8 cellular contexts compared by ENCODE assay signal in the genomic region with DNA sequence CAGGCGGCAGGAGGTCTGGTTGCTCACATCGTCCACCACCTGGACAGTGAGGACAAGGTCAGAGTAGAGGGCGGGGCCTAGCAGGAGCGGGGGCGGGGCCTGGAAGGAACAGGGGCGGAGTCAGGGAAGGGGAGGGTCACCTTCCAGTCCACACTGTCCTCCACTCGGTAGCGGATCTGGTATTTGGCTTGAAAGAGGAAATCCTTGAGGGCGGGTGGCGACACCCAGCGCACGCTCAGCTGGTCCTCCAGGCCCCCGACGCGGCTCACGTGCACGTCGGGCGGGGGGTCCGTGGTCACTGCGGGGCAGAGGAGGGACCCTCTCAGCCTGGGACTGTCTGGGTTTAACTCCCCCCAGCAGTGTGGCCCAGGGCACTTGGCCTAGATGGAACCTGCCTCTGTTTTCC. TPM values are rescaled to one million over a fixed set of nuclear protein-coding genes. Genes with fewer than 3 reads are reported as not detected.
DNase-seq lines count a peak whose midpoint lies in the region; ATAC-seq, FAIRE-seq and TF ChIP-seq lines count a peak whose summit lies in the region.

No MANE protein-coding gene starts in this region.

- H2AFZ ChIP-seq in K562 (ENCODE audit: low read depth, low read length) = peak overlapping the region; percentile 99

- FAIRE-seq in K562 (lab: Jason Lieb, UNC) = peak; percentile 99

- 0 out of 2 replicates have a peak overlapping the region, but pooled peaks have one; percentile 16 for H3K4me3 ChIP-seq in K562

- POLR2A ChIA-PET in K562 (lab: Yijun Ruan, JAX) = interaction anchor here (0.8 kb wide), 1 partner anchor 9 kb away, joined by 3 read pairs; no protein-coding TSS in a partner anchor

- no peak; the same call in 1 of the 2 replicates for TF ChIP-seq POLR2A in K562 (conservative IDR thresholded peaks at IDR 0.05)

- no peak for TF ChIP-seq EP300 in K562 (IDR thresholded peaks at IDR 0.05; ENCODE audit: low read length)

- H3K9me3 Mint-ChIP-seq in neural crest cell = no peaks in the 10 kb centered on the region

- TF ChIP-seq CTCF in K562 (IDR thresholded peaks at IDR 0.05 in 2 of 3, conservative IDR thresholded peaks at IDR 0.05 in 1 of 3; ENCODE audit: insufficient read depth in 2 of 3, low read depth in 1 of 3, low read length in 3 of 3) = peak in 2 of 3 experiments; percentile 16 to 22; a peak in 3 of 6 replicates
- TF ChIP-seq CTCF in neural crest cell (conservative IDR thresholded peaks at IDR 0.05) = no peak

- peak overlapping the region; percentile 77 for H3K4me2 ChIP-seq in K562 (ENCODE audit: insufficient read depth, low read length)

- DNase-seq in ELF-1 (ENCODE audit: low read depth, low spot score) (peak; percentile 80), NCI-H2029 treated with DMSO at 0.1 percent for 48 hours (lab: John Stamatoyannopoulos, UW) (peak; percentile 71), K562 (ENCODE audit: extremely low read depth in 1 of 4, low spot score in 3 of 4) (peak; percentile 92 to 95 (median 94)), neural crest cell (ENCODE audit: low read depth, low spot score) (no peak), NCI-H2107 (lab: John Stamatoyannopoulos, UW) (no peak), middle frontal gyrus (ENCODE audit: extremely low spot score, low spot score) (no peak)

- in situ Hi-C loops in K562 (cut with MboI) = no loop called here

- TF ChIP-seq RAD21 in K562 (CRISPR knock-in tag; conservative IDR thresholded peaks at IDR 0.05 in 1 of 2, IDR thresholded peaks at IDR 0.05 in 1 of 2) = peak in 1 of 2 experiments; percentile 32; a peak in 1 of 4 replicates

- no peaks in the 10 kb centered on the region for H3K79me2 ChIP-seq in K562 (ENCODE audit: control insufficient read depth, insufficient read depth, low read length)

- no peaks in the 10 kb centered on the region for H3K9me3 ChIP-seq in K562 (replicated peaks; ENCODE audit: control insufficient read depth, insufficient read depth, low read depth, low read length)

- no peak overlapping the region for H3K27ac Mint-ChIP-seq in neural crest cell (ENCODE audit: unreplicated experiment)

- WGBS in K562 (ENCODE audit: insufficient coverage, low coverage, missing lambda C conversion rate) = 2% methylated on average over 19 of the region's 21 CpGs

- H3K36me3 Mint-ChIP-seq in neural crest cell (ENCODE audit: low read depth) = no peaks in the 10 kb centered on the region

- H3K4me1 Mint-ChIP-seq in neural crest cell = peaks cover 18% of the 10 kb centered on the region

- BruUV-seq in K562 (replicated peaks; lab: Mats Ljungman, UMichigan) = no TSS peak

- peak overlapping the region; percentile 46 for H3K4me3 Mint-ChIP-seq in neural crest cell

- H3K27me3 Mint-ChIP-seq in neural crest cell (ENCODE audit: low read depth) = peaks cover 65% of the 10 kb centered on the region

- intact Hi-C loops in K562 (cut with micrococcal nuclease) = loop anchor here (10.0 kb wide), 1 partner anchor 248 kb away; no protein-coding TSS in a partner anchor

- H4K20me1 ChIP-seq in K562 (replicated peaks; ENCODE audit: control insufficient read depth, insufficient read depth, low read length) = no peaks in the 10 kb centered on the region

- H3K9ac ChIP-seq in K562 (ENCODE audit: insufficient read depth in 1 of 2, low read depth in 2 of 2, low read length in 2 of 2) = peak overlapping the region; percentile 49 to 89

- H3K27me3 ChIP-seq in K562 (ENCODE audit: control insufficient read depth in 2 of 2, insufficient read depth in 2 of 2, low read length in 2 of 2) = no peaks in the 10 kb centered on the region

- H3K4me1 ChIP-seq in K562 (replicated peaks in 1 of 2; ENCODE audit: control insufficient read depth in 2 of 2, insufficient read depth in 2 of 2, low read length in 2 of 2) = peaks cover 21 to 69% of the 10 kb centered on the region in 2 experiments

- CTCF ChIA-PET in K562 (lab: Yijun Ruan, JAX; ENCODE audit: low intra/inter-chr PET ratio) = no interaction called here

- H3K36me3 ChIP-seq in K562 (ENCODE audit: control insufficient read depth, insufficient read depth, low read length) = no peaks in the 10 kb centered on the region; the same call in 2 of the 3 replicates

- ATAC-seq in K562 (peak; percentile 92), HG02588 (IDR thresholded peaks at IDR 0.05; ENCODE audit: unreplicated experiment) (no peak), HG03565 (IDR thresholded peaks at IDR 0.05; ENCODE audit: unreplicated experiment) (no peak)

- H3K27ac ChIP-seq in K562 (ENCODE audit: extremely low read depth, low read depth, low read length) = peak overlapping the region; percentile 59; the same call in 2 of the 3 replicates

- H3K9me1 ChIP-seq in K562 (ENCODE audit: control insufficient read depth, insufficient read depth, low read length) = no peaks in the 10 kb centered on the region

RNA-seq across cellular contexts. Expression of a gene that starts 8.2 kb away (rescaled TPM):
- total RNA-seq in K562 (2011; cell fraction: chromatin; rRNA removed; ENCODE audit: low replicate concordance) = 18.7 and 60.0 TPM in 2 replicates
- 56.3 and 62.2 TPM in 2 replicates for total RNA-seq in K562 (2011; cell fraction: nucleolus; rRNA removed)
- total RNA-seq in K562 (2011; cell fraction: nucleoplasm; rRNA removed) = 43.5 and 57.0 TPM in 2 replicates
- total RNA-seq in K562 (2014; rRNA removed) = 118 and 136 TPM in 2 replicates
- 4.8 and 7.2 TPM in 2 replicates for total RNA-seq in K562 (2014; rRNA removed; fragmentation: Illumina TruSeq; extraction: Trizol)
- total RNA-seq in K562 (2015; rRNA removed; fragmentation: Illumina TruSeq; extraction: Trizol) = 17.4 and 17.7 TPM in 2 replicates
- 78.5 and 87.0 TPM in 2 replicates for total RNA-seq in K562 (2021)
- polyA plus RNA-seq in K562 (2011; rRNA removed) = 13.8 and 19.2 TPM in 2 replicates
- 34.7 and 78.2 TPM in 2 replicates for polyA plus RNA-seq in K562 (2011; cell fraction: cytosol; rRNA removed)
- 180 and 217 TPM in 2 replicates for polyA plus RNA-seq in K562 (2011; cell fraction: nucleus; rRNA removed)
- polyA plus RNA-seq in K562 (2012) = 58.6 and 65.4 TPM in 2 replicates
- polyA plus RNA-seq in K562 (2014; fragmentation: Illumina TruSeq; extraction: Trizol) = 5.7 and 8.4 TPM in 2 replicates
- polyA plus RNA-seq in K562 (2014; fragmentation: Nextera tagmentation; extraction: Ambion mirVana) = 1 to 10 TPM; 1.9 to 4.7 TPM
- 102 and 115 TPM in 2 replicates for polyA plus RNA-seq in K562 (2014; rRNA removed)
- polyA minus RNA-seq in K562 (2011; rRNA and poly(A)+ RNA removed) = 1.2 and 1.4 TPM in 2 replicates
- polyA minus RNA-seq in K562 (2011; cell fraction: cytosol; rRNA and poly(A)+ RNA removed) = 11.4 and 17.5 TPM in 2 replicates
- polyA minus RNA-seq in K562 (2011; cell fraction: nucleus; rRNA and poly(A)+ RNA removed) = 9.3 and 9.8 TPM in 2 replicates
- total RNA-seq in neural crest cell = 71.8 and 71.9 TPM in 2 replicates

RNA-seq across cellular contexts. Expression of a gene that starts 9.8 kb away (rescaled TPM):
- 2.2 TPM in 1 of 2 replicates, not detected in the other for total RNA-seq in K562 (2011; cell fraction: chromatin; rRNA removed; ENCODE audit: low replicate concordance)
- 0.79 and 2.8 TPM in 2 replicates for total RNA-seq in K562 (2011; cell fraction: nucleolus; rRNA removed)
- 1.1 and 1.8 TPM in 2 replicates for total RNA-seq in K562 (2011; cell fraction: nucleoplasm; rRNA removed)
- total RNA-seq in K562 (2014; rRNA removed) (2.9 and 5.2 TPM in 2 replicates), K562 (2014; rRNA removed; fragmentation: Illumina TruSeq; extraction: Trizol) (0.98 and 1.1 TPM in 2 replicates), K562 (2015; rRNA removed; fragmentation: Illumina TruSeq; extraction: Trizol) (1.5 and 1.6 TPM in 2 replicates), K562 (2021) (3.3 and 5.6 TPM in 2 replicates), neural crest cell (0.68 and 1.5 TPM in 2 replicates)
- polyA plus RNA-seq in K562 (2011; rRNA removed) (0.85 and 2.3 TPM in 2 replicates), K562 (2014; fragmentation: Illumina TruSeq; extraction: Trizol) (0.90 and 1.2 TPM in 2 replicates), K562 (2014; fragmentation: Nextera tagmentation; extraction: Ambion mirVana) (1 to 10 TPM; 1.7 to 1.8 TPM), K562 (2014; rRNA removed) (3.6 and 3.9 TPM in 2 replicates)
- polyA plus RNA-seq in K562 (2011; cell fraction: cytosol; rRNA removed) = 1.8 and 1.9 TPM in 2 replicates
- 1.1 and 3.9 TPM in 2 replicates for polyA plus RNA-seq in K562 (2011; cell fraction: nucleus; rRNA removed)
- 3.7 and 4.7 TPM in 2 replicates for polyA plus RNA-seq in K562 (2012)
- not detected in 2 replicates for polyA minus RNA-seq in K562 (2011; rRNA and poly(A)+ RNA removed)
- 4.5 TPM in 1 of 2 replicates, not detected in the other for polyA minus RNA-seq in K562 (2011; cell fraction: cytosol; rRNA and poly(A)+ RNA removed)
- 0.22 TPM in 1 of 2 replicates, not detected in the other for polyA minus RNA-seq in K562 (2011; cell fraction: nucleus; rRNA and poly(A)+ RNA removed)

RNA-seq across cellular contexts. Expression of a gene that starts 15.9 kb away (rescaled TPM):
- total RNA-seq in K562 (2011; cell fraction: chromatin; rRNA removed; ENCODE audit: low replicate concordance) = 0.23 TPM in 1 of 2 replicates, not detected in the other
- 0.33 TPM in 1 of 2 replicates, not detected in the other for total RNA-seq in K562 (2011; cell fraction: nucleolus; rRNA removed)
- total RNA-seq in K562 (2011; cell fraction: nucleoplasm; rRNA removed) = 1.7 TPM in 1 of 2 replicates, not detected in the other
- total RNA-seq in K562 (2014; rRNA removed) (not detected in 2 replicates), K562 (2014; rRNA removed; fragmentation: Illumina TruSeq; extraction: Trizol) (not detected in 2 replicates), K562 (2015; rRNA removed; fragmentation: Illumina TruSeq; extraction: Trizol) (not detected in 2 replicates), K562 (2021) (not detected in 2 replicates), neural crest cell (6.4 and 6.5 TPM in 2 replicates)
- polyA plus RNA-seq in K562 (2011; rRNA removed) (not detected in 2 replicates), K562 (2014; fragmentation: Illumina TruSeq; extraction: Trizol) (0.25 TPM in 1 of 2 replicates, not detected in the other), K562 (2014; fragmentation: Nextera tagmentation; extraction: Ambion mirVana) (not detected), K562 (2014; rRNA removed) (0.37 TPM in 1 of 2 replicates, not detected in the other)
- 0.18 TPM in 1 of 2 replicates, not detected in the other for polyA plus RNA-seq in K562 (2011; cell fraction: cytosol; rRNA removed)
- 0.47 and 1.00 TPM in 2 replicates for polyA plus RNA-seq in K562 (2011; cell fraction: nucleus; rRNA removed)
- 0.10 and 0.48 TPM in 2 replicates for polyA plus RNA-seq in K562 (2012)
- not detected in 2 replicates for polyA minus RNA-seq in K562 (2011; rRNA and poly(A)+ RNA removed)
- polyA minus RNA-seq in K562 (2011; cell fraction: cytosol; rRNA and poly(A)+ RNA removed) = not detected in 2 replicates
- not detected in 2 replicates for polyA minus RNA-seq in K562 (2011; cell fraction: nucleus; rRNA and poly(A)+ RNA removed)

RNA-seq across cellular contexts. Expression of a gene that starts 25.1 kb away (rescaled TPM):
- total RNA-seq in K562 (2011; cell fraction: chromatin; rRNA removed; ENCODE audit: low replicate concordance) = 157 and 351 TPM in 2 replicates
- total RNA-seq in K562 (2011; cell fraction: nucleolus; rRNA removed) = 427 and 474 TPM in 2 replicates
- total RNA-seq in K562 (2011; cell fraction: nucleoplasm; rRNA removed) = 616 and 1,019 TPM in 2 replicates
- total RNA-seq in K562 (2014; rRNA removed) = 1,110 and 1,524 TPM in 2 replicates
- 1,512 and 1,662 TPM in 2 replicates for total RNA-seq in K562 (2014; rRNA removed; fragmentation: Illumina TruSeq; extraction: Trizol)
- total RNA-seq in K562 (2015; rRNA removed; fragmentation: Illumina TruSeq; extraction: Trizol) = 1,433 and 1,470 TPM in 2 replicates
- 2,028 and 2,215 TPM in 2 replicates for total RNA-seq in K562 (2021)
- 1,733 and 2,197 TPM in 2 replicates for polyA plus RNA-seq in K562 (2011; rRNA removed)
- 4,493 and 4,718 TPM in 2 replicates for polyA plus RNA-seq in K562 (2011; cell fraction: cytosol; rRNA removed)
- 1,163 and 1,235 TPM in 2 replicates for polyA plus RNA-seq in K562 (2011; cell fraction: nucleus; rRNA removed)
- 2,878 and 4,513 TPM in 2 replicates for polyA plus RNA-seq in K562 (2012)
- 2,671 and 2,751 TPM in 2 replicates for polyA plus RNA-seq in K562 (2014; fragmentation: Illumina TruSeq; extraction: Trizol)
- 1,000 to 10,000 TPM; 2,213 to 2,563 TPM for polyA plus RNA-seq in K562 (2014; fragmentation: Nextera tagmentation; extraction: Ambion mirVana)
- polyA plus RNA-seq in K562 (2014; rRNA removed) = 1,690 and 2,247 TPM in 2 replicates
- polyA minus RNA-seq in K562 (2011; rRNA and poly(A)+ RNA removed) = 1,555 and 1,880 TPM in 2 replicates
- polyA minus RNA-seq in K562 (2011; cell fraction: cytosol; rRNA and poly(A)+ RNA removed) = 757 and 815 TPM in 2 replicates
- 165 and 281 TPM in 2 replicates for polyA minus RNA-seq in K562 (2011; cell fraction: nucleus; rRNA and poly(A)+ RNA removed)
- total RNA-seq in neural crest cell = 1,081 and 1,137 TPM in 2 replicates

RNA-seq across cellular contexts. Expression of a gene that starts 39.1 kb away (rescaled TPM):
- total RNA-seq in K562 (2011; cell fraction: chromatin; rRNA removed; ENCODE audit: low replicate concordance) = 91.9 and 173 TPM in 2 replicates
- 110 and 120 TPM in 2 replicates for total RNA-seq in K562 (2011; cell fraction: nucleolus; rRNA removed)
- total RNA-seq in K562 (2011; cell fraction: nucleoplasm; rRNA removed) = 109 and 127 TPM in 2 replicates
- total RNA-seq in K562 (2014; rRNA removed) (133 and 147 TPM in 2 replicates), K562 (2014; rRNA removed; fragmentation: Illumina TruSeq; extraction: Trizol) (48.7 and 66.2 TPM in 2 replicates), K562 (2015; rRNA removed; fragmentation: Illumina TruSeq; extraction: Trizol) (80.5 and 83.3 TPM in 2 replicates), K562 (2021) (114 and 118 TPM in 2 replicates), neural crest cell (88.5 and 91.7 TPM in 2 replicates)
- polyA plus RNA-seq in K562 (2011; rRNA removed) (159 and 217 TPM in 2 replicates), K562 (2014; fragmentation: Illumina TruSeq; extraction: Trizol) (191 and 210 TPM in 2 replicates), K562 (2014; fragmentation: Nextera tagmentation; extraction: Ambion mirVana) (10 to 100 TPM; 21.9 to 41.3 TPM), K562 (2014; rRNA removed) (153 and 177 TPM in 2 replicates)
- polyA plus RNA-seq in K562 (2011; cell fraction: cytosol; rRNA removed) = 242 and 309 TPM in 2 replicates
- 149 and 198 TPM in 2 replicates for polyA plus RNA-seq in K562 (2011; cell fraction: nucleus; rRNA removed)
- 146 and 182 TPM in 2 replicates for polyA plus RNA-seq in K562 (2012)
- 64.2 and 93.8 TPM in 2 replicates for polyA minus RNA-seq in K562 (2011; rRNA and poly(A)+ RNA removed)
- 88.9 and 91.1 TPM in 2 replicates for polyA minus RNA-seq in K562 (2011; cell fraction: cytosol; rRNA and poly(A)+ RNA removed)
- 27.5 and 34.8 TPM in 2 replicates for polyA minus RNA-seq in K562 (2011; cell fraction: nucleus; rRNA and poly(A)+ RNA removed)

Comparison
In these comparisons a context has a peak if more than half of its experiments do, and no peak if none do; other contexts are left out.
1. DNase-seq: peak in ELF-1 (single experiment), NCI-H2029 treated with DMSO at 0.1 percent for 48 hours (single experiment) and K562 (4 of 4); none in neural crest cell (single experiment), NCI-H2107 (single experiment) and middle frontal gyrus (single experiment).